In genomic region chr1:200668514-200669313, GRCh38 we compare ENCODE assay signal across 7 cellular contexts. TPM values are rescaled to one million over a fixed set of nuclear protein-coding genes. Genes with fewer than 3 reads are reported as not detected.
DNase-seq lines count a peak whose midpoint lies in the region; ATAC-seq and TF ChIP-seq lines count a peak whose summit lies in the region.

No MANE protein-coding gene starts in this region.

- H3K36me3 ChIP-seq in HCT116 (ENCODE audit: control insufficient read depth in 1 of 2, insufficient read depth in 2 of 2, low read length in 2 of 2) (no peaks in the 10 kb centered on the region), gastroesophageal sphincter (peaks cover 3 to 30% of the 10 kb centered on the region in 2 donors)

- H3K27me3 ChIP-seq in HCT116 (ENCODE audit: insufficient read depth, low read length) (no peaks in the 10 kb centered on the region), gastroesophageal sphincter (no peaks in the 10 kb centered on the region)

- TF ChIP-seq EP300 in gastroesophageal sphincter (IDR thresholded peaks at IDR 0.05) = no peak

- TSS peak; percentile 91 for BruUV-seq in HCT116 (replicated peaks; lab: Mats Ljungman, UMichigan)

- peaks cover 7% of the 10 kb centered on the region for H3K79me2 ChIP-seq in HCT116 (ENCODE audit: insufficient read depth, low read length)

- TF ChIP-seq RAD21 in HCT116 (IDR thresholded peaks at IDR 0.05; ENCODE audit: low read depth) = no peak

- intact Hi-C loops in HCT116 (cut with micrococcal nuclease) = loop anchor here (2.0 kb wide), 1 partner anchor 28 kb away; no protein-coding TSS in a partner anchor

- peak overlapping the region; percentile 92 for H3K4me2 ChIP-seq in HCT116 (ENCODE audit: low read length)

- H3K36me3 Mint-ChIP-seq in T-helper 2 cell treated with Interferon-gamma antibody and Interleukin-4, amounts not matched to agents 5 μg/mL and 100 μg/mL, for 36 hours (ENCODE audit: low read depth) = peaks cover 27% of the 10 kb centered on the region

- TF ChIP-seq CTCF in HCT116 (IDR thresholded peaks at IDR 0.05 in 2 of 3, conservative IDR thresholded peaks at IDR 0.05 in 1 of 3; ENCODE audit: borderline replicate concordance in 1 of 3, insufficient read depth in 1 of 3, low read depth in 2 of 3, low read length in 2 of 3) (no peak), gastroesophageal sphincter (IDR thresholded peaks at IDR 0.05) (no peak)

- peak overlapping the region; percentile 98 for H3K9ac ChIP-seq in HCT116 (ENCODE audit: low read length)

- no peaks in the 10 kb centered on the region for H3K27me3 Mint-ChIP-seq in T-helper 2 cell treated with Interferon-gamma antibody and Interleukin-4, amounts not matched to agents 5 μg/mL and 100 μg/mL, for 36 hours (ENCODE audit: low read depth)

- no peaks in the 10 kb centered on the region for H3K9me3 Mint-ChIP-seq in T-helper 2 cell treated with Interferon-gamma antibody and Interleukin-4, amounts not matched to agents 5 μg/mL and 100 μg/mL, for 36 hours

- no peak overlapping the region for H2AFZ ChIP-seq in HCT116 (ENCODE audit: low read depth, low read length, poor library complexity, severe bottlenecking)

- RAD21 ChIA-PET in HCT116 (lab: Charles Lee; ENCODE audit: low non-redundant PET in 1 of 2, low total read pairs in 2 of 2, uncharacterized antibody in 2 of 2, unreplicated experiment in 2 of 2) = interaction anchor here (1.3 to 1.4 kb wide), 2 partner anchors 46 to 47 kb away, joined by 4 to 8 read pairs; partner anchors contain the start of gene KIF14 (in 1 of the 2)

- CTCF ChIA-PET in HCT116 (lab: Charles Lee) = interaction anchor here (1.5 to 2.2 kb wide), 2 partner anchors 46 to 47 kb away, joined by 4 to 19 read pairs; no protein-coding TSS in a partner anchor

- peaks cover 25% of the 10 kb centered on the region for H3K4me1 Mint-ChIP-seq in T-helper 2 cell treated with Interferon-gamma antibody and Interleukin-4, amounts not matched to agents 5 μg/mL and 100 μg/mL, for 36 hours (ENCODE audit: low read depth)

- H4K20me1 ChIP-seq in HCT116 (ENCODE audit: insufficient read depth) = no peaks in the 10 kb centered on the region

- H3K9me2 ChIP-seq in HCT116 (ENCODE audit: insufficient read depth) = no peaks in the 10 kb centered on the region

- H3K9me3 ChIP-seq in HCT116 (ENCODE audit: control insufficient read depth in 1 of 2, insufficient read depth in 1 of 2, low read depth in 1 of 2, low read length in 2 of 2) (no peaks in the 10 kb centered on the region), gastroesophageal sphincter (no peaks in the 10 kb centered on the region)

- H3K4me3 Mint-ChIP-seq in T-helper 2 cell treated with Interferon-gamma antibody and Interleukin-4, amounts not matched to agents 5 μg/mL and 100 μg/mL, for 36 hours = peak overlapping the region; percentile 82

- ATAC-seq in HCT116 (no peak), gastroesophageal sphincter (no peak)

- H3K4me3 ChIP-seq in HCT116 (replicated peaks in 1 of 2; ENCODE audit: low read depth in 1 of 2, low read length in 2 of 2) (peak overlapping the region; percentile 68 to 79), gastroesophageal sphincter (peak overlapping the region; percentile 76 to 92), skin epidermis (peak overlapping the region; percentile 54 to 83 (median 64))

- H3K27ac ChIP-seq in HCT116 (ENCODE audit: low read depth, low read length) (peak overlapping the region; percentile 100; the same call in 1 of the 2 replicates), gastroesophageal sphincter (peak overlapping the region; percentile 93 to 100 (median 100)), skin epidermis (peak overlapping the region in 20 of 21 experiments; percentile 91 to 100 (median 100))

- H3K4me1 ChIP-seq in HCT116 (ENCODE audit: control insufficient read depth in 1 of 2, insufficient read depth in 2 of 2, low read length in 2 of 2) = peaks cover 10 to 23% of the 10 kb centered on the region in 2 experiments
- H3K4me1 ChIP-seq in gastroesophageal sphincter = peaks cover 5 to 56% (median 15%) of the 10 kb centered on the region in 3 donors

- POLR2A ChIA-PET in HCT116 (lab: Charles Lee) = interaction anchor here (0.7 to 2.6 kb wide), 9 partner anchors 8 to 445 kb away, joined by 3 to 20 read pairs (median 5); partner anchors contain the start of genes CAMSAP2 and KIF14

- TF ChIP-seq POLR2A in HCT116 (IDR thresholded peaks at IDR 0.05; ENCODE audit: borderline replicate concordance, extremely low read depth, insufficient read depth, insufficient read length) (no peak), gastroesophageal sphincter (IDR thresholded peaks at IDR 0.05) (no peak)

- no peak for DNase-seq in HCT116 (ENCODE audit: low read depth, low spot score)
- no peak for DNase-seq in T-helper 2 cell treated with Interferon-gamma antibody and Interleukin-4, amounts not matched to agents 5 μg/mL and 100 μg/mL, for 36 hours (ENCODE audit: low spot score)
- DNase-seq in NCI-H187 (lab: John Stamatoyannopoulos, UW) = no peak
- DNase-seq in SIG-M5 (lab: John Stamatoyannopoulos, UW) = no peak
- no peak for DNase-seq in mesenteric fat pad (ENCODE audit: low spot score)

- WGBS in gastroesophageal sphincter (ENCODE audit: low coverage in 1 of 2), 2 donors = 25 to 31% methylated on average over 5 to 7 of the region's 7 CpGs

- H3K27ac Mint-ChIP-seq in T-helper 2 cell treated with Interferon-gamma antibody and Interleukin-4, amounts not matched to agents 5 μg/mL and 100 μg/mL, for 36 hours = peak overlapping the region; percentile 83

TF ChIP-seq in HCT116, 20 proteins besides CTCF, POLR2A, EP300 and RAD21 (continues in another document):
- no peak for TF ChIP-seq CEBPB (IDR thresholded peaks at IDR 0.05; ENCODE audit: low read depth)
- no peak for TF ChIP-seq EGR1 (IDR thresholded peaks at IDR 0.05; ENCODE audit: low read depth)
- TF ChIP-seq EZH2phosphoT487 (IDR thresholded peaks at IDR 0.05; ENCODE audit: borderline replicate concordance) = no peak
- no peak for TF ChIP-seq SIN3A (IDR thresholded peaks at IDR 0.05; ENCODE audit: low read depth)
- TF ChIP-seq MAX (IDR thresholded peaks at IDR 0.05) = no peak
- TF ChIP-seq POLR2AphosphoS5 (IDR thresholded peaks at IDR 0.05; ENCODE audit: low read depth, low read length) = no peak
- TF ChIP-seq ZNF274 (IDR thresholded peaks at IDR 0.05; ENCODE audit: low read depth, low read length) = no peak
- TF ChIP-seq SP1 (IDR thresholded peaks at IDR 0.05; ENCODE audit: low read depth) = no peak
- no peak for TF ChIP-seq ATF3 (IDR thresholded peaks at IDR 0.05)
- TF ChIP-seq ELF1 (IDR thresholded peaks at IDR 0.05; ENCODE audit: borderline replicate concordance, low read depth) = no peak
- TF ChIP-seq ZBTB33 (IDR thresholded peaks at IDR 0.05; ENCODE audit: extremely low read depth, insufficient replicate concordance, low read length) = no peak
- TF ChIP-seq FOSL1 (IDR thresholded peaks at IDR 0.05; ENCODE audit: low read depth) = no peak
- TF ChIP-seq REST (IDR thresholded peaks at IDR 0.05; ENCODE audit: low read depth) = no peak

RNA-seq across cellular contexts. Expression of gene DDX59, which starts 1.0 kb away (rescaled TPM):
- total RNA-seq in HCT116 (2021; ENCODE audit: unreplicated experiment) (16.0 TPM), gastroesophageal sphincter (10 to 100 TPM; 21.8 to 34.7 (median 24.3) TPM), mesenteric fat pad (17.1 TPM)
- 11.5 and 13.5 TPM in 2 replicates for polyA plus RNA-seq in HCT116 (2012)

RNA-seq across cellular contexts. Expression of gene KIF14, which starts 48.2 kb away (rescaled TPM):
- total RNA-seq in HCT116 (2021; ENCODE audit: unreplicated experiment) = 21.8 TPM
- polyA plus RNA-seq in HCT116 (2012) = 4.7 and 7.3 TPM in 2 replicates
- total RNA-seq in gastroesophageal sphincter = under 1 TPM in 3 of 4 donors, not detected in 1; 0.12 to 0.17 (median 0.13) TPM
- 0.03 TPM for total RNA-seq in mesenteric fat pad

Comparison
In these comparisons a context has a peak if more than half of its experiments do, and no peak if none do; other contexts are left out.
1. RNA of gene KIF14, which starts 48.2 kb away (total RNA-seq): 21.8 TPM in HCT116 (single experiment); 0.12 to 0.17 TPM in gastroesophageal sphincter and 0.03 TPM in mesenteric fat pad (single experiment); every median in the first group is over 10 times any median in the second.
2. Peak in every context shown above with its lines, with median percentiles within 50 percentile points of each other: H3K27ac ChIP-seq and H3K4me3 ChIP-seq.